9 cellular contexts compared by ENCODE assay signal in genomic region chr10:89954787-89955566, GRCh38.
DNase-seq lines count a peak whose midpoint lies in the region; ATAC-seq and TF ChIP-seq lines count a peak whose summit lies in the region.
"Had no signal": no experiment of that assay in that cellular context is flagged by ENCODE, and none has a peak within 500 bp of the region (broad histone marks: within the 10 kb centered on the region; RNA-seq: fewer than 3 reads in every experiment).

No MANE protein-coding gene starts in this region.

- no peak for ATAC-seq in HG02852 (IDR thresholded peaks at IDR 0.05; ENCODE audit: unreplicated experiment)
- ATAC-seq in GM21786 (IDR thresholded peaks at IDR 0.05; ENCODE audit: unreplicated experiment), result no peak

- no peak overlapping the region for H3K4me3 ChIP-seq in choroid plexus epithelial cell (ENCODE audit: low read depth, low read length)

- TF ChIP-seq CTCF in LNCAP (IDR thresholded peaks at IDR 0.05), result peak; percentile 61
- TF ChIP-seq CTCF in choroid plexus epithelial cell (conservative IDR thresholded peaks at IDR 0.05; ENCODE audit: low read depth, low read length), result peak; percentile 41

- DNase-seq in SIG-M5 treated with dmso at 0.1 percent for 504 hours (lab: John Stamatoyannopoulos, UW; ENCODE audit: unreplicated experiment) (peak; percentile 5), SIG-M5 (lab: John Stamatoyannopoulos, UW) (no peak), choroid plexus epithelial cell (ENCODE audit: low read depth) (peak; percentile 19), superior temporal gyrus (ENCODE audit: extremely low spot score) (peak; percentile 38), GM19238 (ENCODE audit: insufficient read length, low spot score) (no peak)
- DNase-seq: amniotic stem cell had no signal

Comparison
In these comparisons a context has a peak if more than half of its experiments do, and no peak if none do; other contexts are left out.
1. DNase-seq: peak in SIG-M5 treated with dmso at 0.1 percent for 504 hours (single experiment), choroid plexus epithelial cell (single experiment) and superior temporal gyrus (single experiment); none in SIG-M5 (single experiment) and GM19238 (single experiment).